In the genomic region with DNA sequence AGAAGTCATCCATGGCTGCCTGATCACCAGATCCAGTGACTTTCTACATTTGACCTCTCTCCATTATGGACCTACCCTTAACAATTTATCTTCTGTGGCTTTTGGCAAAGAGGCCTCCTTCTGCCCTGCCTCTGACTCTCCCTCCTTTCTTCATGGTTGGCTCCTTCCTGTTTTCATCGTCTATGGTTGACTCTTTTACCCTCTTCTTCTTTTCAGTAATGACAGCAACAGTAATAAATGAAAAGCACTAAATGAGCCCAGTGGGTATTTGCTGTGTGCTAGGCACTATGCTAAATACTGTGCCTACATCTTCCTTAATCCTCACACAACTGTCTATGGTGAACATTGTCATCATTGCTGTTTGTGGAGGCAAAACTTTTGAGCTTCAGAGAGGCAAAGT, we compare ENCODE assay signal across 16 cellular contexts. TPM values are rescaled to one million over a fixed set of nuclear protein-coding genes. Genes with fewer than 3 reads are reported as not detected.
DNase-seq lines count a peak whose midpoint lies in the region; ATAC-seq and TF ChIP-seq lines count a peak whose summit lies in the region.
"Had no signal": no experiment of that assay in that cellular context is flagged by ENCODE, and none has a peak within 500 bp of the region (broad histone marks: within the 10 kb centered on the region; RNA-seq: fewer than 3 reads in every experiment).

No MANE protein-coding gene starts in this region.

- H3K9me3 Mint-ChIP-seq in activated CD4-positive, alpha-beta T cell treated with anti-CD3 and anti-CD28 coated beads, Interleukin-2, amount 10 ng/mL, durations not matched to agents 7 days and 5 days: no peaks in the 10 kb centered on the region
- H3K9me3 Mint-ChIP-seq in activated T-helper 2 cell treated with anti-CD3 and anti-CD28 coated beads, Interferon-gamma antibody, Interleukin-2, Interleukin-4, amounts not matched to agents 10 μg/mL and 5 μg/mL and 100 μg/mL, durations not matched to agents 14 hours and 24 hours and 36 hours: no peaks in the 10 kb centered on the region
- H3K9me3 Mint-ChIP-seq in nephron: no peaks in the 10 kb centered on the region

- H3K27ac Mint-ChIP-seq in activated CD4-positive, alpha-beta T cell treated with anti-CD3 and anti-CD28 coated beads, Interleukin-2, amount 10 ng/mL, durations not matched to agents 7 days and 5 days: peak overlapping the region; percentile 64
- H3K27ac Mint-ChIP-seq in activated T-helper 2 cell treated with anti-CD3 and anti-CD28 coated beads, Interferon-gamma antibody, Interleukin-2, Interleukin-4, amounts not matched to agents 10 μg/mL and 5 μg/mL and 100 μg/mL, durations not matched to agents 14 hours and 24 hours and 36 hours: peak overlapping the region; percentile 56
- H3K27ac Mint-ChIP-seq in nephron: peak overlapping the region; percentile 75 to 96 (median 91)

- H3K27me3 Mint-ChIP-seq in activated CD4-positive, alpha-beta T cell treated with anti-CD3 and anti-CD28 coated beads, Interleukin-2, amount 10 ng/mL, durations not matched to agents 7 days and 5 days: no peaks in the 10 kb centered on the region
- no peaks in the 10 kb centered on the region for H3K27me3 Mint-ChIP-seq in activated T-helper 2 cell treated with anti-CD3 and anti-CD28 coated beads, Interferon-gamma antibody, Interleukin-2, Interleukin-4, amounts not matched to agents 10 μg/mL and 5 μg/mL and 100 μg/mL, durations not matched to agents 14 hours and 24 hours and 36 hours (ENCODE audit: low read depth)
- H3K27me3 Mint-ChIP-seq in nephron (ENCODE audit: low read depth): no peaks in the 10 kb centered on the region

- peaks cover 32% of the 10 kb centered on the region for H3K4me1 Mint-ChIP-seq in activated CD4-positive, alpha-beta T cell treated with anti-CD3 and anti-CD28 coated beads, Interleukin-2, amount 10 ng/mL, durations not matched to agents 7 days and 5 days
- peaks cover 34% of the 10 kb centered on the region for H3K4me1 Mint-ChIP-seq in activated T-helper 2 cell treated with anti-CD3 and anti-CD28 coated beads, Interferon-gamma antibody, Interleukin-2, Interleukin-4, amounts not matched to agents 10 μg/mL and 5 μg/mL and 100 μg/mL, durations not matched to agents 14 hours and 24 hours and 36 hours (ENCODE audit: low read depth)
- H3K4me1 Mint-ChIP-seq in nephron: peaks cover 61% of the 10 kb centered on the region

- no peak for TF ChIP-seq CTCF in nephron (IDR thresholded peaks at IDR 0.05; ENCODE audit: unreplicated experiment in 3 of 3)

- H3K36me3 Mint-ChIP-seq in activated CD4-positive, alpha-beta T cell treated with anti-CD3 and anti-CD28 coated beads, Interleukin-2, amount 10 ng/mL, durations not matched to agents 7 days and 5 days (ENCODE audit: low read depth): peaks cover 14% of the 10 kb centered on the region
- H3K36me3 Mint-ChIP-seq in activated T-helper 2 cell treated with anti-CD3 and anti-CD28 coated beads, Interferon-gamma antibody, Interleukin-2, Interleukin-4, amounts not matched to agents 10 μg/mL and 5 μg/mL and 100 μg/mL, durations not matched to agents 14 hours and 24 hours and 36 hours (ENCODE audit: low read depth): peaks cover 51% of the 10 kb centered on the region
- peaks cover 20% of the 10 kb centered on the region for H3K36me3 Mint-ChIP-seq in nephron (ENCODE audit: low read depth)

- DNase-seq in activated CD4-positive, alpha-beta T cell treated with anti-CD3 and anti-CD28 coated beads, Interleukin-2, amount 10 ng/mL, durations not matched to agents 7 days and 5 days: no peak
- no peak for DNase-seq in activated CD4-positive, alpha-beta T cell treated with anti-CD3 and anti-CD28 coated beads for 1 hour
- DNase-seq in NOMO-1 (lab: John Stamatoyannopoulos, UW; ENCODE audit: unreplicated experiment in 2 of 2) (peak; percentile 63 to 78), NCI-H1694 (lab: John Stamatoyannopoulos, UW) (no peak)
- no peak for DNase-seq in activated T-helper 2 cell treated with anti-CD3 and anti-CD28 coated beads, Interferon-gamma antibody, Interleukin-2, Interleukin-4, amounts not matched to agents 10 μg/mL and 5 μg/mL and 100 μg/mL, durations not matched to agents 14 hours and 24 hours and 36 hours (ENCODE audit: low spot score)
- DNase-seq: aorta, mesendoderm, NCI-H1092, NCI-H2227 treated with DMSO at 0.1 percent for 48 hours, ovary, testis had no signal

- CTCF ChIA-PET in activated CD4-positive, alpha-beta T cell treated with anti-CD3 and anti-CD28 coated beads, Interleukin-2, amount 10 ng/mL, durations not matched to agents 7 days and 5 days (lab: Charles Lee): interaction anchor here (1.2 to 3.1 kb wide), 3 partner anchors 13 to 120 kb away, joined by 3 to 16 read pairs (median 12); partner anchors contain the start of gene ITPR1

- no peak for ATAC-seq in GM19455 (IDR thresholded peaks at IDR 0.05; ENCODE audit: unreplicated experiment)
- ATAC-seq in GM18517 (IDR thresholded peaks at IDR 0.05; ENCODE audit: unreplicated experiment): no peak
- ATAC-seq: A549, Panc1 had no signal

- intact Hi-C loops in activated T-helper 2 cell treated with anti-CD3 and anti-CD28 coated beads, Interferon-gamma antibody, Interleukin-2, Interleukin-4, amounts not matched to agents 10 μg/mL and 5 μg/mL and 100 μg/mL, durations not matched to agents 14 hours and 24 hours and 36 hours (cut with micrococcal nuclease): loop anchor here (2.0 to 5.0 kb wide), 3 partner anchors 25 to 115 kb away; partner anchors contain the start of gene ITPR1

- POLR2A ChIA-PET in activated CD4-positive, alpha-beta T cell treated with anti-CD3 and anti-CD28 coated beads, Interleukin-2, amount 10 ng/mL, durations not matched to agents 7 days and 5 days (lab: Charles Lee): no interaction called here

- no peak overlapping the region for H3K4me3 Mint-ChIP-seq in activated CD4-positive, alpha-beta T cell treated with anti-CD3 and anti-CD28 coated beads, Interleukin-2, amount 10 ng/mL, durations not matched to agents 7 days and 5 days
- no peak overlapping the region for H3K4me3 Mint-ChIP-seq in activated T-helper 2 cell treated with anti-CD3 and anti-CD28 coated beads, Interferon-gamma antibody, Interleukin-2, Interleukin-4, amounts not matched to agents 10 μg/mL and 5 μg/mL and 100 μg/mL, durations not matched to agents 14 hours and 24 hours and 36 hours (ENCODE audit: low read depth)
- peak overlapping the region in 2 of 3 experiments; percentile 3 to 9 for H3K4me3 Mint-ChIP-seq in nephron

RNA-seq across cellular contexts. Expression of gene ITPR1, which starts 24.5 kb away (rescaled TPM):
- 10 to 100 TPM; 42.3 to 44.7 TPM for total RNA-seq in activated CD4-positive, alpha-beta T cell treated with anti-CD3 and anti-CD28 coated beads, Interleukin-2, amount 10 ng/mL, durations not matched to agents 7 days and 5 days
- total RNA-seq in activated T-helper 2 cell treated with anti-CD3 and anti-CD28 coated beads, Interferon-gamma antibody, Interleukin-2, Interleukin-4, amounts not matched to agents 10 μg/mL and 5 μg/mL and 100 μg/mL, durations not matched to agents 14 hours and 24 hours and 36 hours: 117 and 137 TPM in 2 replicates

RNA-seq across cellular contexts. Expression of gene SUMF1, which starts 50.6 kb away (rescaled TPM):
- 1 to 10 TPM; 6.2 to 9.0 TPM for total RNA-seq in activated CD4-positive, alpha-beta T cell treated with anti-CD3 and anti-CD28 coated beads, Interleukin-2, amount 10 ng/mL, durations not matched to agents 7 days and 5 days
- 6.9 and 7.7 TPM in 2 replicates for total RNA-seq in activated T-helper 2 cell treated with anti-CD3 and anti-CD28 coated beads, Interferon-gamma antibody, Interleukin-2, Interleukin-4, amounts not matched to agents 10 μg/mL and 5 μg/mL and 100 μg/mL, durations not matched to agents 14 hours and 24 hours and 36 hours

Comparison
In these comparisons a context has a peak if more than half of its experiments do, and no peak if none do; other contexts are left out.
1. DNase-seq: peak in NOMO-1 (2 of 2); none in activated CD4-positive, alpha-beta T cell treated with anti-CD3 and anti-CD28 coated beads, Interleukin-2, amount 10 ng/mL, durations not matched to agents 7 days and 5 days (single experiment), activated CD4-positive, alpha-beta T cell treated with anti-CD3 and anti-CD28 coated beads for 1 hour (single experiment), activated T-helper 2 cell treated with anti-CD3 and anti-CD28 coated beads, Interferon-gamma antibody, Interleukin-2, Interleukin-4, amounts not matched to agents 10 μg/mL and 5 μg/mL and 100 μg/mL, durations not matched to agents 14 hours and 24 hours and 36 hours (single experiment) and NCI-H1694 (single experiment).
2. H3K4me3 Mint-ChIP-seq: peak in nephron (2 of 3); none in activated CD4-positive, alpha-beta T cell treated with anti-CD3 and anti-CD28 coated beads, Interleukin-2, amount 10 ng/mL, durations not matched to agents 7 days and 5 days (single experiment) and activated T-helper 2 cell treated with anti-CD3 and anti-CD28 coated beads, Interferon-gamma antibody, Interleukin-2, Interleukin-4, amounts not matched to agents 10 μg/mL and 5 μg/mL and 100 μg/mL, durations not matched to agents 14 hours and 24 hours and 36 hours (single experiment).
3. Peak in every context shown above with its lines, with median percentiles within 50 percentile points of each other: H3K27ac Mint-ChIP-seq.